25 cellular contexts compared by ENCODE assay signal in genomic region chr5:10656176-10656830, GRCh38.
DNase-seq lines count a peak whose midpoint lies in the region; ATAC-seq, FAIRE-seq and TF ChIP-seq lines count a peak whose summit lies in the region.
"Had no signal": no experiment of that assay in that cellular context is flagged by ENCODE, and none has a peak within 500 bp of the region (broad histone marks: within the 10 kb centered on the region; RNA-seq: fewer than 3 reads in every experiment).

No MANE protein-coding gene starts in this region.

- no peaks in the 10 kb centered on the region for H3K9me3 ChIP-seq in breast epithelium
- no peaks in the 10 kb centered on the region for H3K9me3 ChIP-seq in kidney (ENCODE audit: control insufficient read depth in 1 of 2, low read length in 2 of 2)
- H3K9me3 ChIP-seq in Caco-2, result no peaks in the 10 kb centered on the region
- H3K9me3 ChIP-seq: SK-N-SH had no signal

- DNase-seq in MCF 10A (ENCODE audit: unreplicated experiment), result peak; percentile 49
- DNase-seq in breast epithelium (ENCODE audit: low spot score in 2 of 2), result no peak
- DNase-seq in memory B cell (ENCODE audit: low spot score in 2 of 2), result no peak
- DNase-seq in amniotic stem cell (lab: John Stamatoyannopoulos, UW), result no peak
- DNase-seq in kidney, result no peak
- no peak for DNase-seq in Caco-2
- DNase-seq: activated CD4-positive, alpha-beta T cell treated with anti-CD3 and anti-CD28 coated beads, Interleukin-2, amount 50 U/mL, for 4 hours; activated CD8-positive, alpha-beta memory T cell treated with anti-CD3 and anti-CD28 coated beads, Interleukin-2, amount 50 U/mL, for 48 hours; activated effector memory CD4-positive, alpha-beta T cell treated with anti-CD3 and anti-CD28 coated beads, Interleukin-2, amount 50 U/mL, for 16 hours; brain microvascular endothelial cell; effector memory CD4-positive, alpha-beta T cell; naive thymus-derived CD8-positive, alpha-beta T cell; NCI-H1048; NCI-H2081 treated with DMSO at 0.1 percent for 48 hours; NCI-H510A treated with DMSO at 0.1 percent for 48 hours; right cardiac atrium; RPMI8226; SK-N-SH had no signal

- no peak for TF ChIP-seq POLR2A in breast epithelium (IDR thresholded peaks at IDR 0.05)

- intact Hi-C loops in MCF 10A (cut with micrococcal nuclease) (no loop called here), breast epithelium (cut with DNase I; ENCODE audit: low total_unique reads) (no loop called here), kidney (cut with DNase I) (no loop called here), Caco-2 (cut with micrococcal nuclease; ENCODE audit: unreplicated experiment) (no loop called here)

- H3K27ac ChIP-seq in breast epithelium, result no peak overlapping the region
- H3K27ac ChIP-seq in kidney (ENCODE audit: low read depth in 2 of 2, low read length in 2 of 2), result no peak overlapping the region
- H3K27ac ChIP-seq: BLaER1 treated with 17β-estradiol and CSF1 and Interleukin-3, amounts not matched to agents 10 nM and 100 nM; brain microvascular endothelial cell had no signal

- H3K27ac Mint-ChIP-seq in MCF 10A (ENCODE audit: low read depth, unreplicated experiment), result no peak overlapping the region
- peak overlapping the region in 4 of 5 experiments; percentile 7 to 91 (median 41) for H3K27ac Mint-ChIP-seq in brain
- H3K27ac Mint-ChIP-seq in memory B cell, result peak overlapping the region; percentile 41
- no peak overlapping the region for H3K27ac Mint-ChIP-seq in Caco-2 (ENCODE audit: unreplicated experiment)
- H3K27ac Mint-ChIP-seq: mesothelial cell of epicardium; naive thymus-derived CD8-positive, alpha-beta T cell had no signal

- no peak overlapping the region for H3K9ac ChIP-seq in kidney (ENCODE audit: low read length in 2 of 2)
- H3K9ac ChIP-seq: BLaER1 treated with 17β-estradiol and CSF1 and Interleukin-3, amounts not matched to agents 10 nM and 100 nM; SK-N-SH had no signal

- H3K4me3 ChIP-seq in breast epithelium (no peak overlapping the region), kidney (ENCODE audit: low read length in 2 of 2) (no peak overlapping the region), Caco-2 (ENCODE audit: low read depth, low read length) (no peak overlapping the region)
- H3K4me3 ChIP-seq: BLaER1 treated with 17β-estradiol and CSF1 and Interleukin-3, amounts not matched to agents 10 nM and 100 nM had no signal

- H3K36me3 Mint-ChIP-seq in MCF 10A (ENCODE audit: insufficient read depth, unreplicated experiment) (no peaks in the 10 kb centered on the region), brain (no peaks in the 10 kb centered on the region), memory B cell (peaks cover 4% of the 10 kb centered on the region), Caco-2 (ENCODE audit: insufficient read depth, unreplicated experiment) (no peaks in the 10 kb centered on the region)
- H3K36me3 Mint-ChIP-seq: mesothelial cell of epicardium; naive thymus-derived CD8-positive, alpha-beta T cell had no signal

- H3K4me3 Mint-ChIP-seq in MCF 10A (ENCODE audit: unreplicated experiment) (no peak overlapping the region), brain (no peak overlapping the region), memory B cell (no peak overlapping the region), Caco-2 (ENCODE audit: unreplicated experiment) (no peak overlapping the region)
- H3K4me3 Mint-ChIP-seq: mesothelial cell of epicardium; naive thymus-derived CD8-positive, alpha-beta T cell had no signal

- H3K36me3 ChIP-seq in breast epithelium (no peaks in the 10 kb centered on the region), kidney (ENCODE audit: control insufficient read depth in 1 of 2, insufficient read depth in 2 of 2, low read length in 2 of 2) (peaks cover 0 to 6% of the 10 kb centered on the region in 2 donors), Caco-2 (ENCODE audit: control insufficient read depth, insufficient read depth, low read length) (no peaks in the 10 kb centered on the region)
- H3K36me3 ChIP-seq: brain microvascular endothelial cell had no signal

- ATAC-seq in memory B cell (ENCODE audit: low read depth), result no peak
- no peak for ATAC-seq in GM21723 (IDR thresholded peaks at IDR 0.05; ENCODE audit: unreplicated experiment)
- ATAC-seq: naive thymus-derived CD8-positive, alpha-beta T cell; right cardiac atrium had no signal

- CTCF ChIA-PET in MCF 10A (lab: Yijun Ruan, JAX) (no interaction called here), Caco-2 (lab: Charles Lee) (no interaction called here)

- POLR2A ChIA-PET in MCF 10A (lab: Yijun Ruan, JAX) (no interaction called here), Caco-2 (lab: Charles Lee) (no interaction called here)

- TF ChIP-seq CTCF in MCF 10A (IDR thresholded peaks at IDR 0.05; ENCODE audit: unreplicated experiment) (no peak), breast epithelium (IDR thresholded peaks at IDR 0.05) (no peak), brain (conservative IDR thresholded peaks at IDR 0.05) (no peak), kidney (IDR thresholded peaks at IDR 0.05; ENCODE audit: borderline replicate concordance, extremely low read depth, insufficient read depth) (no peak), Caco-2 (IDR thresholded peaks at IDR 0.05; ENCODE audit: insufficient read depth in 1 of 2, low read depth in 1 of 2, low read length in 1 of 2, severe bottlenecking in 1 of 2, unreplicated experiment in 1 of 2) (no peak)

- H3K27me3 Mint-ChIP-seq in MCF 10A (ENCODE audit: insufficient read depth, unreplicated experiment), result no peaks in the 10 kb centered on the region
- no peaks in the 10 kb centered on the region for H3K27me3 Mint-ChIP-seq in brain
- H3K27me3 Mint-ChIP-seq in memory B cell, result no peaks in the 10 kb centered on the region
- H3K27me3 Mint-ChIP-seq in Caco-2 (ENCODE audit: insufficient read depth, unreplicated experiment), result no peaks in the 10 kb centered on the region

- H3K4me1 ChIP-seq in breast epithelium, result no peaks in the 10 kb centered on the region
- peaks cover 0 to 2% of the 10 kb centered on the region in 2 donors for H3K4me1 ChIP-seq in kidney (ENCODE audit: control insufficient read depth in 1 of 2, insufficient read depth in 1 of 2, low read depth in 1 of 2, low read length in 2 of 2)
- H3K4me1 ChIP-seq in Caco-2, result no peaks in the 10 kb centered on the region
- H3K4me1 ChIP-seq: BLaER1 treated with 17β-estradiol and CSF1 and Interleukin-3, amounts not matched to agents 10 nM and 100 nM had no signal

- no peaks in the 10 kb centered on the region for H3K4me1 Mint-ChIP-seq in MCF 10A (ENCODE audit: insufficient read depth, unreplicated experiment)
- peaks cover 41% of the 10 kb centered on the region for H3K4me1 Mint-ChIP-seq in brain
- peaks cover 9% of the 10 kb centered on the region for H3K4me1 Mint-ChIP-seq in memory B cell
- no peaks in the 10 kb centered on the region for H3K4me1 Mint-ChIP-seq in Caco-2 (ENCODE audit: low read depth, unreplicated experiment)
- H3K4me1 Mint-ChIP-seq: mesothelial cell of epicardium; naive thymus-derived CD8-positive, alpha-beta T cell had no signal

- FAIRE-seq in kidney (lab: Jason Lieb, UNC), result no peak
- FAIRE-seq: colon, D721Med, GM18507 had no signal

- no peaks in the 10 kb centered on the region for H3K9me3 Mint-ChIP-seq in MCF 10A (ENCODE audit: unreplicated experiment)
- H3K9me3 Mint-ChIP-seq in brain, result peaks cover 0 to 2% (median 0%) of the 10 kb centered on the region in 5 experiments
- H3K9me3 Mint-ChIP-seq in memory B cell, result no peaks in the 10 kb centered on the region
- no peaks in the 10 kb centered on the region for H3K9me3 Mint-ChIP-seq in Caco-2 (ENCODE audit: unreplicated experiment)

- H3K27me3 ChIP-seq in breast epithelium, result no peaks in the 10 kb centered on the region
- H3K27me3 ChIP-seq in Caco-2 (replicated peaks; ENCODE audit: control insufficient read depth, insufficient read depth, low read length), result no peaks in the 10 kb centered on the region
- H3K27me3 ChIP-seq: BLaER1 treated with 17β-estradiol and CSF1 and Interleukin-3, amounts not matched to agents 10 nM and 100 nM; brain microvascular endothelial cell had no signal

- BruUV-seq in MCF 10A (replicated peaks; lab: Mats Ljungman, UMichigan), result no TSS peak
- BruUV-seq in Caco-2 (replicated peaks; lab: Mats Ljungman, UMichigan), result no TSS peak

Comparison
In these comparisons a context has a peak if more than half of its experiments do, and no peak if none do; other contexts are left out.
1. H3K27ac Mint-ChIP-seq: peak in brain (4 of 5) and memory B cell (single experiment); none in MCF 10A (single experiment) and Caco-2 (single experiment).